Comparison of ENCODE assay signal across 8 cellular contexts in the genomic region with DNA sequence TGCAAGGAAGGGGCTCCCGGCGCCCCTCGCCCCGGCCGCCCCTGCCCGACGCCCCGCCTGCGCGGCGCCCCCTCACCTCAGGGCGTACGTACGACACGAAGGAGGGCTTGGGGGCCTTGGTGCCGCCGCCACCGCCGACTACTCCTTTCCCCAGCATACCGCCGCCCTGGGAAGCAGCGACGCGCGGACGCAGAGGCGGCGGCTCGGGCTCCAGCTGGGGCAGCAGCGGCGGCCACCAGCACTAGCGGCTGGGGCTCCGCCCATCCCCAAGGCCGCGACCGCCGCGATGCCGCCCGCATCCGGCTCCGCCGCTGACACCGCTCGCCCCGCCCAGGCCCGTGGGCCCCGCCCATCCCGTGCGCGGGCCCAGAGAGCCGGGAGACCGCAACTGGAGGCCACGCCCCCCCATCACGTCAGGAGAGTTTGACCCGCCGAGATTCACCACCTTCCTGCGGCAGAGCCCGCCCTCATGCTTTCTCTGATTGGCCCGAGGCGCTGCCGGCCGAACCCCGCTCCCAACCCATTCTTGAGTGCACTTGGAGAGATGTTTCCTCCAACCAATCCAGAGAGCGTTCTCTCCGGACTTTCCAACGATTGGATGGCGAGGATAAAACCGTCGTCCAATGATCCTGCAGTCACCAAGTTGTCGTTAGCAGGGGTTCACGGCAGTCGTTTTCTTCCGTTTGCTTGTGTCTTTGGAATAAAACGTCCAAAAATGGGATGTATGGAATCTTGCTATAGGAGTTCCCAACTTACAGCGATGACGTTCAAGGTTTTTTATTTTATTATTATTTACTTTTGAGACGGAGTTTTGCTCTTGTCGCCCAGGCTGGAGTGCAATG. TPM values are rescaled to one million over a fixed set of nuclear protein-coding genes. Genes with fewer than 3 reads are reported as not detected.
DNase-seq lines count a peak whose midpoint lies in the region; ATAC-seq, FAIRE-seq and TF ChIP-seq lines count a peak whose summit lies in the region.

A gene with protein sequence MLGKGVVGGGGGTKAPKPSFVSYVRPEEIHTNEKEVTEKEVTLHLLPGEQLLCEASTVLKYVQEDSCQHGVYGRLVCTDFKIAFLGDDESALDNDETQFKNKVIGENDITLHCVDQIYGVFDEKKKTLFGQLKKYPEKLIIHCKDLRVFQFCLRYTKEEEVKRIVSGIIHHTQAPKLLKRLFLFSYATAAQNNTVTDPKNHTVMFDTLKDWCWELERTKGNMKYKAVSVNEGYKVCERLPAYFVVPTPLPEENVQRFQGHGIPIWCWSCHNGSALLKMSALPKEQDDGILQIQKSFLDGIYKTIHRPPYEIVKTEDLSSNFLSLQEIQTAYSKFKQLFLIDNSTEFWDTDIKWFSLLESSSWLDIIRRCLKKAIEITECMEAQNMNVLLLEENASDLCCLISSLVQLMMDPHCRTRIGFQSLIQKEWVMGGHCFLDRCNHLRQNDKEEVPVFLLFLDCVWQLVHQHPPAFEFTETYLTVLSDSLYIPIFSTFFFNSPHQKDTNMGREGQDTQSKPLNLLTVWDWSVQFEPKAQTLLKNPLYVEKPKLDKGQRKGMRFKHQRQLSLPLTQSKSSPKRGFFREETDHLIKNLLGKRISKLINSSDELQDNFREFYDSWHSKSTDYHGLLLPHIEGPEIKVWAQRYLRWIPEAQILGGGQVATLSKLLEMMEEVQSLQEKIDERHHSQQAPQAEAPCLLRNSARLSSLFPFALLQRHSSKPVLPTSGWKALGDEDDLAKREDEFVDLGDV (minus strand): TSS at position 258 of the 842 bp plus-strand sequence. CDS start 101 bp downstream, at position 157.

- H3K27ac ChIP-seq in OCI-LY7 (ENCODE audit: low read depth, low read length, poor library complexity, severe bottlenecking), result peak within 1 kb of the TSS; percentile 85

- peak; percentile 38 for FAIRE-seq in D721Med (lab: Jason Lieb, UNC)

- TF ChIP-seq CTCF in D721Med (IDR thresholded peaks at IDR 0.05; ENCODE audit: insufficient read depth, missing control alignments) (no peak), OCI-LY7 (conservative IDR thresholded peaks at IDR 0.05; ENCODE audit: low read length) (0 out of 2 replicates have a peak, but pooled peaks have one; percentile 15), endothelial cell (IDR thresholded peaks at IDR 0.05; ENCODE audit: unreplicated experiment) (no peak), mesothelial cell of epicardium (IDR thresholded peaks at IDR 0.05; ENCODE audit: unreplicated experiment) (no peak)

- H3K79me2 ChIP-seq in OCI-LY7 (ENCODE audit: insufficient read depth, low read depth, low read length), result peaks cover 46% of the 10 kb centered on the region

- intact Hi-C loops in OCI-LY7 (cut with micrococcal nuclease; ENCODE audit: unreplicated experiment), result loop anchor here (1.0 to 10.0 kb wide), 6 partner anchors 36 to 318 kb away; a partner anchor contains a TSS

- CTCF ChIA-PET in OCI-LY7 (lab: Charles Lee; ENCODE audit: unreplicated experiment), result no interaction called here

- H3K36me3 Mint-ChIP-seq in endothelial cell (ENCODE audit: low read depth, unreplicated experiment), result peaks cover 6% of the 10 kb centered on the region
- peaks cover 3% of the 10 kb centered on the region for H3K36me3 Mint-ChIP-seq in mesothelial cell of epicardium

- peak within 1 kb of the TSS; percentile 90 for H3K4me3 ChIP-seq in OCI-LY7 (ENCODE audit: low read depth, low read length, poor library complexity, severe bottlenecking)

- peak; percentile 95 for ATAC-seq in GM21526 (IDR thresholded peaks at IDR 0.05; ENCODE audit: low FRiP score, unreplicated experiment)

- no TSS peak for BruUV-seq in OCI-LY7 (replicated peaks; lab: Mats Ljungman, UMichigan)

- no peaks in the 10 kb centered on the region for H3K9me2 ChIP-seq in OCI-LY7 (ENCODE audit: insufficient read depth, low read length)

- H3K27me3 Mint-ChIP-seq in endothelial cell (ENCODE audit: unreplicated experiment), result peaks cover 11% of the 10 kb centered on the region
- H3K27me3 Mint-ChIP-seq in mesothelial cell of epicardium (ENCODE audit: low read depth), result peaks cover 2% of the 10 kb centered on the region

- H3K9me3 ChIP-seq in OCI-LY7 (ENCODE audit: low read length), result no peaks in the 10 kb centered on the region

- peaks cover 38% of the 10 kb centered on the region for H3K4me1 ChIP-seq in OCI-LY7 (ENCODE audit: insufficient read depth, low read length, poor library complexity, severe bottlenecking)

- peaks cover 18% of the 10 kb centered on the region for H3K4me1 Mint-ChIP-seq in endothelial cell (ENCODE audit: unreplicated experiment)
- peaks cover 21% of the 10 kb centered on the region for H3K4me1 Mint-ChIP-seq in mesothelial cell of epicardium

- H3K4me3 Mint-ChIP-seq in endothelial cell (ENCODE audit: unreplicated experiment), result peak within 1 kb of the TSS; percentile 95
- H3K4me3 Mint-ChIP-seq in mesothelial cell of epicardium, result peak within 1 kb of the TSS; percentile 85

- H3K36me3 ChIP-seq in OCI-LY7 (ENCODE audit: insufficient read depth, low read length), result peaks cover 32% of the 10 kb centered on the region

- peaks cover 19% of the 10 kb centered on the region; the same call in 1 of the 2 replicates for H4K20me1 ChIP-seq in OCI-LY7 (ENCODE audit: insufficient read depth, low read length)

- H3K9me3 Mint-ChIP-seq in endothelial cell (ENCODE audit: unreplicated experiment), result no peaks in the 10 kb centered on the region
- H3K9me3 Mint-ChIP-seq in mesothelial cell of epicardium, result no peaks in the 10 kb centered on the region

- H3K27ac Mint-ChIP-seq in endothelial cell (ENCODE audit: unreplicated experiment) (peak within 1 kb of the TSS; percentile 91), mesothelial cell of epicardium (peak within 1 kb of the TSS; percentile 94)

- peak within 1 kb of the TSS; percentile 75 for H3K4me2 ChIP-seq in OCI-LY7 (ENCODE audit: low read length)

- POLR2A ChIA-PET in OCI-LY7 (lab: Charles Lee), result interaction anchor here (1.1 kb wide), 1 partner anchor 102 kb away, joined by 4 read pairs; no protein-coding TSS in a partner anchor

- peak; percentile 91 for DNase-seq in D721Med (ENCODE audit: insufficient read length, low spot score)
- DNase-seq in HuH-7.5 (ENCODE audit: low spot score), result peak; percentile 94
- DNase-seq in OCI-LY7 (ENCODE audit: low spot score), result peak; percentile 99
- DNase-seq in activated T-cell treated with anti-CD3 and anti-CD28 coated beads for 1 hour (ENCODE audit: low read depth), result peak; percentile 100
- peak; percentile 99 for DNase-seq in endothelial cell (ENCODE audit: low spot score)
- peak; percentile 99 to 100 for DNase-seq in mesothelial cell of epicardium (ENCODE audit: low spot score in 2 of 2, unreplicated experiment in 2 of 2)
- DNase-seq in stimulated activated CD8-positive, alpha-beta memory T cell treated with anti-CD3 and anti-CD28 coated beads, Interleukin-15, amount 100 ng/mL, for 48 hours (ENCODE audit: low read depth in 2 of 2), result peak; percentile 99 to 100

- peak within 1 kb of the TSS; percentile 68; the same call in 1 of the 2 replicates for H2AFZ ChIP-seq in OCI-LY7 (ENCODE audit: low read length)

RNA-seq across cellular contexts. Expression of the gene that starts here (rescaled TPM):
- 32.5 and 33.6 TPM in 2 replicates for total RNA-seq in OCI-LY7 (2014; rRNA removed; shearing (Covaris generic))
- total RNA-seq in OCI-LY7 (2022) (71.7 and 71.9 TPM in 2 replicates), endothelial cell (ENCODE audit: unreplicated experiment) (39.4 TPM), mesothelial cell of epicardium (22.9 to 23.8 TPM (median 23.6 TPM) in 3 replicates)

Comparison
In these comparisons a context has a peak if more than half of its experiments do, and no peak if none do; other contexts are left out.
1. Peak in every context shown above with its lines: DNase-seq, ATAC-seq, H3K4me3 ChIP-seq and H3K27ac ChIP-seq.